Comparison of ENCODE assay signal across 11 cellular contexts in genomic region chr2:16713011-16713423, GRCh38. TPM values are rescaled to one million over a fixed set of nuclear protein-coding genes. Genes with fewer than 3 reads are reported as not detected.
DNase-seq lines count a peak whose midpoint lies in the region; ATAC-seq and TF ChIP-seq lines count a peak whose summit lies in the region.
"Had no signal": no experiment of that assay in that cellular context is flagged by ENCODE, and none has a peak within 500 bp of the region (broad histone marks: within the 10 kb centered on the region; RNA-seq: fewer than 3 reads in every experiment).

No MANE protein-coding gene starts in this region.

- no peak for TF ChIP-seq CTCF in tibial nerve (IDR thresholded peaks at IDR 0.05)

- H3K4me3 ChIP-seq in tibial nerve, result no peak overlapping the region

- peaks cover 7% of the 10 kb centered on the region for H3K9me3 Mint-ChIP-seq in memory B cell

- intact Hi-C loops in Right ventricle myocardium inferior (cut with DNase I), result no loop called here

- H3K36me3 Mint-ChIP-seq in memory B cell, result peaks cover 4% of the 10 kb centered on the region

- H3K4me1 Mint-ChIP-seq in memory B cell, result peaks cover 36% of the 10 kb centered on the region

- TF ChIP-seq POLR2A in tibial nerve (IDR thresholded peaks at IDR 0.05), result no peak

- DNase-seq in memory B cell (ENCODE audit: low spot score in 2 of 2) (peak in 1 of 2 donors; percentile 67), NCI-H2171 (lab: John Stamatoyannopoulos, UW) (no peak), Right ventricle myocardium inferior (ENCODE audit: missing footprints) (no peak), tibial nerve (ENCODE audit: low spot score in 2 of 2) (no peak), SIG-M5 (lab: John Stamatoyannopoulos, UW) (no peak)
- DNase-seq: activated naive CD4-positive, alpha-beta T cell; NCI-H2227 treated with DMSO at 0.1 percent for 48 hours had no signal

- H3K27me3 Mint-ChIP-seq in memory B cell, result no peaks in the 10 kb centered on the region

- no peak overlapping the region for H3K27ac ChIP-seq in tibial nerve
- H3K27ac ChIP-seq: parathyroid adenoma had no signal

- TF ChIP-seq EP300 in tibial nerve (IDR thresholded peaks at IDR 0.05), result no peak

- H3K36me3 ChIP-seq in tibial nerve, result no peaks in the 10 kb centered on the region

- ATAC-seq in GM19023 (IDR thresholded peaks at IDR 0.05; ENCODE audit: unreplicated experiment), result peak; percentile 83
- peak; percentile 64 for ATAC-seq in GM21737 (IDR thresholded peaks at IDR 0.05; ENCODE audit: unreplicated experiment)
- peak; percentile 97 for ATAC-seq in HG03565 (IDR thresholded peaks at IDR 0.05; ENCODE audit: unreplicated experiment)
- peak; percentile 94 for ATAC-seq in memory B cell (ENCODE audit: low read depth)
- no peak for ATAC-seq in Right ventricle myocardium inferior

- no peaks in the 10 kb centered on the region for H3K9me3 ChIP-seq in tibial nerve

- H3K4me3 Mint-ChIP-seq in memory B cell, result peak overlapping the region; percentile 76

- no peaks in the 10 kb centered on the region for H3K27me3 ChIP-seq in tibial nerve

- H3K27ac Mint-ChIP-seq in memory B cell, result peak overlapping the region; percentile 97

- peaks cover 0 to 18% (median 2%) of the 10 kb centered on the region in 4 donors for H3K4me1 ChIP-seq in tibial nerve
- H3K4me1 ChIP-seq: parathyroid adenoma had no signal

- WGBS in tibial nerve, 2 donors, result 67 to 69% methylated on average over 5 of the region's 5 CpGs

RNA-seq across cellular contexts. Expression of gene CYRIA, which starts 47.4 kb away (rescaled TPM):
- total RNA-seq in Right ventricle myocardium inferior, result 5.1 TPM
- total RNA-seq in tibial nerve, result 1 to 10 TPM; 3.3 to 5.7 (median 4.9) TPM
